ENCODE assay signal across 17 cellular contexts in genomic region chr9:101478444-101478843, GRCh38. TPM values are rescaled to one million over a fixed set of nuclear protein-coding genes. Genes with fewer than 3 reads are reported as not detected.
A peak's percentile ranks its signal among the peaks of the same experiment; 100 is the strongest.
DNase-seq lines count a peak whose midpoint lies in the region; ATAC-seq and TF ChIP-seq lines count a peak whose summit lies in the region.
"Had no signal": no experiment of that assay in that cellular context is flagged by ENCODE, and none has a peak within 500 bp of the region (broad histone marks: within the 10 kb centered on the region; RNA-seq: fewer than 3 reads in every experiment).

No MANE protein-coding gene starts in this region.

- WGBS in body of pancreas, 2 donors: 73 to 75% methylated on average over 4 of the region's 4 CpGs

- in situ Hi-C loops in gastrocnemius medialis (cut with MboI; ENCODE audit: low sequenced_read_pairs in 4 of 4): no loop called here

- intact Hi-C loops in mucosa of descending colon (cut with DNase I, micrococcal nuclease) (no loop called here), gastrocnemius medialis (cut with DNase I; ENCODE audit: low total_unique reads) (no loop called here), body of pancreas (cut with DNase I) (no loop called here)

- DNase-seq in DMS 273 treated with DMSO at 0.1 percent for 48 hours (lab: John Stamatoyannopoulos, UW): peak; percentile 13
- peak; percentile 3 for DNase-seq in NCI-H1694 treated with DMSO at 0.1 percent for 48 hours (lab: John Stamatoyannopoulos, UW)
- DNase-seq in cerebellar cortex (ENCODE audit: low spot score): peak; percentile 34
- peak in 1 of 3 donors; percentile 63 for DNase-seq in mucosa of descending colon
- DNase-seq in NCI-H1417 (lab: John Stamatoyannopoulos, UW): no peak
- DNase-seq in GM19240 (ENCODE audit: insufficient read length, low spot score): no peak
- no peak for DNase-seq in gastrocnemius medialis
- DNase-seq in body of pancreas: no peak
- DNase-seq: activated naive CD4-positive, alpha-beta T cell treated with anti-CD3 and anti-CD28 coated beads, Interleukin-2, amount 50 U/mL, for 16 hours; activated T-cell treated with anti-CD3 and anti-CD28 coated beads for 4 hours; heart right ventricle; kidney glomerular epithelial cell; midbrain; NCI-H1048; NCI-H2227 treated with DMSO at 0.1 percent for 48 hours; retina had no signal

- peak; percentile 50 for ATAC-seq in mucosa of descending colon
- no peak for ATAC-seq in gastrocnemius medialis
- no peak for ATAC-seq in body of pancreas

- H3K9me3 ChIP-seq in mucosa of descending colon (no peaks in the 10 kb centered on the region), gastrocnemius medialis (no peaks in the 10 kb centered on the region), body of pancreas (no peaks in the 10 kb centered on the region)
- H3K9me3 ChIP-seq: heart right ventricle had no signal

- H3K27ac ChIP-seq in gastrocnemius medialis: no peak overlapping the region
- peak overlapping the region in 2 of 4 donors; percentile 5 to 25 for H3K27ac ChIP-seq in body of pancreas

- H3K4me3 ChIP-seq in mucosa of descending colon: no peak overlapping the region
- H3K4me3 ChIP-seq in gastrocnemius medialis: no peak overlapping the region
- no peak overlapping the region for H3K4me3 ChIP-seq in body of pancreas
- H3K4me3 ChIP-seq: heart right ventricle had no signal

- TF ChIP-seq POLR2A in gastrocnemius medialis (IDR thresholded peaks at IDR 0.05) (no peak), body of pancreas (IDR thresholded peaks at IDR 0.05) (no peak)

- no peaks in the 10 kb centered on the region for H3K36me3 ChIP-seq in mucosa of descending colon (ENCODE audit: low read depth)
- H3K36me3 ChIP-seq in gastrocnemius medialis: peaks cover 0 to 13% of the 10 kb centered on the region in 2 donors
- H3K36me3 ChIP-seq in body of pancreas (replicated peaks in 1 of 2; ENCODE audit: insufficient read depth in 1 of 2, low read depth in 2 of 2): peaks cover 0 to 8% of the 10 kb centered on the region in 2 donors

- H3K27me3 ChIP-seq in gastrocnemius medialis (no peaks in the 10 kb centered on the region), body of pancreas (no peaks in the 10 kb centered on the region)
- H3K27me3 ChIP-seq: heart right ventricle had no signal

- TF ChIP-seq CTCF in mucosa of descending colon (IDR thresholded peaks at IDR 0.05) (no peak), gastrocnemius medialis (IDR thresholded peaks at IDR 0.05 in 4 of 5, conservative IDR thresholded peaks at IDR 0.05 in 1 of 5) (no peak), body of pancreas (IDR thresholded peaks at IDR 0.05) (peak in 1 of 7 experiments; percentile 11)

- H3K4me1 ChIP-seq in mucosa of descending colon (ENCODE audit: low read depth) (peaks cover 30% of the 10 kb centered on the region), gastrocnemius medialis (peaks cover 0 to 6% of the 10 kb centered on the region in 2 donors), body of pancreas (peaks cover 39% of the 10 kb centered on the region)

RNA-seq across cellular contexts. Expression of gene ALDOB, which starts 42.9 kb away (rescaled TPM):
- total RNA-seq in mucosa of descending colon (10 to 100 TPM in 1 of 3 donors, 1 to 10 TPM in 2; 1.6 to 13.8 (median 3.0) TPM), gastrocnemius medialis (1 to 10 TPM in 2 of 4 donors, not detected in 2; 5.1 to 8.7 TPM), body of pancreas (10 to 100 TPM; 23.4 to 86.6 TPM)
- total RNA-seq: temporal lobe had no signal

RNA-seq across cellular contexts. Expression of gene RNF20, which starts 55.2 kb away (rescaled TPM):
- total RNA-seq in mucosa of descending colon (10 to 100 TPM; 37.8 to 58.9 (median 41.7) TPM), gastrocnemius medialis (10 to 100 TPM; 26.6 to 34.4 (median 29.7) TPM), body of pancreas (10 to 100 TPM; 17.5 to 21.3 TPM)

Comparison
In these comparisons a context has a peak if more than half of its experiments do, and no peak if none do; other contexts are left out.
1. DNase-seq: peak in DMS 273 treated with DMSO at 0.1 percent for 48 hours (single experiment), NCI-H1694 treated with DMSO at 0.1 percent for 48 hours (single experiment) and cerebellar cortex (single experiment); none in NCI-H1417 (0 of 3), GM19240 (single experiment), gastrocnemius medialis (0 of 2) and body of pancreas (0 of 4).